Comparison of ENCODE assay signal across 8 cellular contexts in the genomic region with DNA sequence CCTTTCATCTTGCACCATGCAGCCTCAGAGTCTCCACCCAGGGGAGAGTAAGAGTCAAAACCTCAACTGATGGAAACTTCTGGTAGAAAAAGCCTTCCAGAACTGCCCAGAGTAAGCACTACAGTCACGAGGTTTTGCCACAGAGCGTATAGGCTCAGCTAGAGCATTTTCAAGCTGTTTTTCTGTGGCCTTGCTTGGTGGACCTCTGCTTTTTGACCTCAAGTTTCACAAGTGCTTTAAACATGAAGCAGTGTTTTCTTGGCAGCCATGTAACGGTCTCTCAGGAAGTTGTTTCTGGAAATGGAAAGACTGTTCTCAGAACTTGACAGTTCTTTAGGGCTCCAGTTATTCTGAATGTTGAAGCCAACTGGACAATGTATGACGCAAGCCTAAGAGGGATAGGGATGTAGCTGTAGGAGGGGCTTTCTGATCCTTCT.
DNase-seq lines count a peak whose midpoint lies in the region; ATAC-seq, FAIRE-seq and TF ChIP-seq lines count a peak whose summit lies in the region.

No MANE protein-coding gene starts in this region.

- no peak overlapping the region for H3K4me3 Mint-ChIP-seq in activated T-helper 2 cell treated with anti-CD3 and anti-CD28 coated beads, Interferon-gamma antibody, Interleukin-2, Interleukin-4, amounts not matched to agents 10 μg/mL and 5 μg/mL and 100 μg/mL, durations not matched to agents 14 hours and 24 hours and 36 hours (ENCODE audit: low read depth)
- no peak overlapping the region for H3K4me3 Mint-ChIP-seq in naive thymus-derived CD8-positive, alpha-beta T cell

- DNase-seq in activated T-helper 2 cell treated with anti-CD3 and anti-CD28 coated beads, Interferon-gamma antibody, Interleukin-2, Interleukin-4, amounts not matched to agents 10 μg/mL and 5 μg/mL and 100 μg/mL, durations not matched to agents 14 hours and 24 hours and 36 hours (ENCODE audit: low spot score): peak; percentile 30
- peak in 2 of 10 donors; percentile 21 to 25 for DNase-seq in naive thymus-derived CD8-positive, alpha-beta T cell
- DNase-seq in NCI-H82 (lab: John Stamatoyannopoulos, UW) (no peak), GM12892 (ENCODE audit: insufficient read length) (no peak), iPS-NIHi7 (ENCODE audit: extremely low spot score) (no peak)

- intact Hi-C loops in activated T-helper 2 cell treated with anti-CD3 and anti-CD28 coated beads, Interferon-gamma antibody, Interleukin-2, Interleukin-4, amounts not matched to agents 10 μg/mL and 5 μg/mL and 100 μg/mL, durations not matched to agents 14 hours and 24 hours and 36 hours (cut with micrococcal nuclease): no loop called here

- FAIRE-seq in GM12892 (lab: Jason Lieb, UNC): no peak

- peak overlapping the region; percentile 69 for H3K27ac Mint-ChIP-seq in activated T-helper 2 cell treated with anti-CD3 and anti-CD28 coated beads, Interferon-gamma antibody, Interleukin-2, Interleukin-4, amounts not matched to agents 10 μg/mL and 5 μg/mL and 100 μg/mL, durations not matched to agents 14 hours and 24 hours and 36 hours
- H3K27ac Mint-ChIP-seq in naive thymus-derived CD8-positive, alpha-beta T cell: no peak overlapping the region

- no peak for TF ChIP-seq POLR2A in GM12892 (IDR thresholded peaks at IDR 0.05; ENCODE audit: low read depth, low read length)

- POLR2A ChIA-PET in naive thymus-derived CD8-positive, alpha-beta T cell (lab: Charles Lee): interaction anchor here (1.1 kb wide), 1 partner anchor 60 kb away, joined by 3 read pairs; no protein-coding TSS in a partner anchor

- peaks cover 29% of the 10 kb centered on the region for H3K4me1 Mint-ChIP-seq in activated T-helper 2 cell treated with anti-CD3 and anti-CD28 coated beads, Interferon-gamma antibody, Interleukin-2, Interleukin-4, amounts not matched to agents 10 μg/mL and 5 μg/mL and 100 μg/mL, durations not matched to agents 14 hours and 24 hours and 36 hours (ENCODE audit: low read depth)
- peaks cover 11 to 34% (median 12%) of the 10 kb centered on the region in 4 donors for H3K4me1 Mint-ChIP-seq in naive thymus-derived CD8-positive, alpha-beta T cell

- H3K27me3 Mint-ChIP-seq in activated T-helper 2 cell treated with anti-CD3 and anti-CD28 coated beads, Interferon-gamma antibody, Interleukin-2, Interleukin-4, amounts not matched to agents 10 μg/mL and 5 μg/mL and 100 μg/mL, durations not matched to agents 14 hours and 24 hours and 36 hours (ENCODE audit: low read depth): no peaks in the 10 kb centered on the region
- no peaks in the 10 kb centered on the region for H3K27me3 Mint-ChIP-seq in naive thymus-derived CD8-positive, alpha-beta T cell

- ATAC-seq in GM18508 (IDR thresholded peaks at IDR 0.05; ENCODE audit: insufficient read depth, unreplicated experiment) (peak; percentile 86), HG02885 (IDR thresholded peaks at IDR 0.05; ENCODE audit: poor library complexity, unreplicated experiment) (peak; percentile 89), HG02852 (IDR thresholded peaks at IDR 0.05; ENCODE audit: unreplicated experiment) (no peak)
- ATAC-seq in naive thymus-derived CD8-positive, alpha-beta T cell: peak; percentile 57 to 62

- peaks cover 20% of the 10 kb centered on the region for H3K36me3 Mint-ChIP-seq in activated T-helper 2 cell treated with anti-CD3 and anti-CD28 coated beads, Interferon-gamma antibody, Interleukin-2, Interleukin-4, amounts not matched to agents 10 μg/mL and 5 μg/mL and 100 μg/mL, durations not matched to agents 14 hours and 24 hours and 36 hours (ENCODE audit: low read depth)
- no peaks in the 10 kb centered on the region for H3K36me3 Mint-ChIP-seq in naive thymus-derived CD8-positive, alpha-beta T cell

- peaks cover 14% of the 10 kb centered on the region for H3K9me3 Mint-ChIP-seq in activated T-helper 2 cell treated with anti-CD3 and anti-CD28 coated beads, Interferon-gamma antibody, Interleukin-2, Interleukin-4, amounts not matched to agents 10 μg/mL and 5 μg/mL and 100 μg/mL, durations not matched to agents 14 hours and 24 hours and 36 hours
- peaks cover 0 to 3% (median 0%) of the 10 kb centered on the region in 9 donors for H3K9me3 Mint-ChIP-seq in naive thymus-derived CD8-positive, alpha-beta T cell
